Comparison of ENCODE assay signal across 35 cellular contexts in genomic region chr1:30638811-30639210, GRCh38.
"Had no signal": no experiment of that assay in that cellular context is flagged by ENCODE, and none has a peak within 500 bp of the region (broad histone marks: within the 10 kb centered on the region; RNA-seq: fewer than 3 reads in every experiment).

No MANE protein-coding gene starts in this region.

- H3K27ac ChIP-seq: ascending aorta, cardiac muscle cell, KMS-11, Peyer's patch, SJSA1 had no signal

- H3K9me3 Mint-ChIP-seq: activated CD4-positive, alpha-beta T cell treated with anti-CD3 and anti-CD28 coated beads, Interleukin-2, amount 10 ng/mL, durations not matched to agents 7 days and 5 days; activated naive CD4-positive, alpha-beta T cell treated with anti-CD3 and anti-CD28 coated beads, Interleukin-2, amount 50 U/mL, for 24 hours; activated naive CD8-positive, alpha-beta T cell treated with anti-CD3 and anti-CD28 coated beads, Interleukin-2, amount 10 ng/mL, durations not matched to agents 7 days and 5 days; activated T-cell treated with anti-CD3 and anti-CD28 coated beads, Interleukin-2, amount 50 U/mL, for 24 hours; activated T-helper 2 cell treated with anti-CD3 and anti-CD28 coated beads, Interferon-gamma antibody, Interleukin-2, Interleukin-4, amounts not matched to agents 10 μg/mL and 5 μg/mL and 100 μg/mL, durations not matched to agents 14 hours and 24 hours and 36 hours; T-helper 1 cell treated with Interleukin-12 subunit alpha and Interleukin-12 subunit beta and Interleukin-4 antibody, amounts not matched to agents 30 μg/mL and 1 μg/mL, for 36 hours; T-helper 2 cell treated with Interferon-gamma antibody and Interleukin-4, amounts not matched to agents 5 μg/mL and 100 μg/mL, for 36 hours; WTC11 had no signal

- ATAC-seq: activated CD4-positive, alpha-beta T cell treated with anti-CD3 and anti-CD28 coated beads for 36 hours; activated CD4-positive, CD25-positive, alpha-beta regulatory T cell treated with anti-CD3 and anti-CD28 coated beads, Interleukin-2, amount 50 U/mL, for 24 hours; activated CD8-positive, alpha-beta T cell treated with anti-CD3 and anti-CD28 coated beads, Interleukin-2, amount 10 ng/mL, durations not matched to agents 7 days and 5 days; PC-3; WTC11 had no signal

- H3K4me1 Mint-ChIP-seq: activated CD4-positive, alpha-beta T cell treated with anti-CD3 and anti-CD28 coated beads for 36 hours; activated CD4-positive, alpha-beta T cell treated with anti-CD3 and anti-CD28 coated beads, Interleukin-2, amount 10 ng/mL, durations not matched to agents 7 days and 5 days; activated naive CD4-positive, alpha-beta T cell treated with anti-CD3 and anti-CD28 coated beads, Interleukin-2, amount 50 U/mL, for 24 hours; activated naive CD8-positive, alpha-beta T cell treated with anti-CD3 and anti-CD28 coated beads, Interleukin-2, amount 10 ng/mL, durations not matched to agents 7 days and 5 days; WTC11 had no signal

- H3K27me3 Mint-ChIP-seq: activated CD4-positive, alpha-beta T cell treated with anti-CD3 and anti-CD28 coated beads, Interleukin-2, amount 10 ng/mL, durations not matched to agents 7 days and 5 days had no signal

- H3K36me3 Mint-ChIP-seq: activated naive CD4-positive, alpha-beta T cell treated with anti-CD3 and anti-CD28 coated beads, Interleukin-2, amount 50 U/mL, for 24 hours; activated naive CD8-positive, alpha-beta T cell treated with anti-CD3 and anti-CD28 coated beads, Interleukin-2, amount 10 ng/mL, durations not matched to agents 7 days and 5 days; WTC11 had no signal

- H3K27ac Mint-ChIP-seq: activated CD4-positive, alpha-beta T cell treated with anti-CD3 and anti-CD28 coated beads for 36 hours; activated CD4-positive, alpha-beta T cell treated with anti-CD3 and anti-CD28 coated beads, Interleukin-2, amount 10 ng/mL, durations not matched to agents 7 days and 5 days; activated CD8-positive, alpha-beta T cell treated with anti-CD3 and anti-CD28 coated beads, Interleukin-2, amount 10 ng/mL, durations not matched to agents 7 days and 5 days; activated naive CD4-positive, alpha-beta T cell treated with anti-CD3 and anti-CD28 coated beads, Interleukin-2, amount 50 U/mL, for 24 hours; activated naive CD8-positive, alpha-beta T cell treated with anti-CD3 and anti-CD28 coated beads, Interleukin-2, amount 10 ng/mL, durations not matched to agents 7 days and 5 days; activated T-cell treated with anti-CD3 and anti-CD28 coated beads, Interleukin-2, amount 50 U/mL, for 24 hours; activated T-helper 2 cell treated with anti-CD3 and anti-CD28 coated beads, Interferon-gamma antibody, Interleukin-2, Interleukin-4, amounts not matched to agents 10 μg/mL and 5 μg/mL and 100 μg/mL, durations not matched to agents 14 hours and 24 hours and 36 hours; T-helper 1 cell treated with Interleukin-12 subunit alpha and Interleukin-12 subunit beta and Interleukin-4 antibody, amounts not matched to agents 30 μg/mL and 1 μg/mL, for 36 hours; T-helper 2 cell treated with Interferon-gamma antibody and Interleukin-4, amounts not matched to agents 5 μg/mL and 100 μg/mL, for 36 hours; WTC11 had no signal

- H3K36me3 ChIP-seq: ascending aorta, cardiac muscle cell, Peyer's patch, SJSA1 had no signal

- H3K4me3 Mint-ChIP-seq: activated CD4-positive, alpha-beta T cell treated with anti-CD3 and anti-CD28 coated beads for 36 hours; activated CD4-positive, alpha-beta T cell treated with anti-CD3 and anti-CD28 coated beads, Interleukin-2, amount 10 ng/mL, durations not matched to agents 7 days and 5 days; activated CD8-positive, alpha-beta T cell treated with anti-CD3 and anti-CD28 coated beads, Interleukin-2, amount 10 ng/mL, durations not matched to agents 7 days and 5 days; activated naive CD4-positive, alpha-beta T cell treated with anti-CD3 and anti-CD28 coated beads, Interleukin-2, amount 50 U/mL, for 24 hours; activated naive CD8-positive, alpha-beta T cell treated with anti-CD3 and anti-CD28 coated beads, Interleukin-2, amount 10 ng/mL, durations not matched to agents 7 days and 5 days; activated T-cell treated with anti-CD3 and anti-CD28 coated beads, Interleukin-2, amount 50 U/mL, for 24 hours; T-helper 1 cell treated with Interleukin-12 subunit alpha and Interleukin-12 subunit beta and Interleukin-4 antibody, amounts not matched to agents 30 μg/mL and 1 μg/mL, for 36 hours; T-helper 2 cell treated with Interferon-gamma antibody and Interleukin-4, amounts not matched to agents 5 μg/mL and 100 μg/mL, for 36 hours; WTC11 had no signal

- H3K27me3 ChIP-seq: ascending aorta, cardiac muscle cell, Peyer's patch, SJSA1 had no signal

- H3K4me1 ChIP-seq: ascending aorta, Peyer's patch, SJSA1 had no signal

- H3K9me3 ChIP-seq: ascending aorta, Peyer's patch, SJSA1, SK-N-SH had no signal

- H3K4me3 ChIP-seq: ascending aorta, cardiac muscle cell, Peyer's patch, SJSA1 had no signal

- DNase-seq: activated CD4-positive, alpha-beta T cell treated with anti-CD3 and anti-CD28 coated beads for 36 hours; activated CD4-positive, alpha-beta T cell treated with anti-CD3 and anti-CD28 coated beads, Interleukin-2, amount 10 ng/mL, durations not matched to agents 7 days and 5 days; activated CD4-positive, alpha-beta T cell treated with anti-CD3 and anti-CD28 coated beads, Interleukin-2, amount 50 U/mL, for 48 hours; activated CD8-positive, alpha-beta T cell treated with anti-CD3 and anti-CD28 coated beads, Interleukin-2, amount 10 ng/mL, durations not matched to agents 7 days and 5 days; activated gamma-delta T cell; activated naive CD4-positive, alpha-beta T cell treated with Interleukin-2 at 50 U/mL for 16 hours; activated naive CD8-positive, alpha-beta T cell treated with anti-CD3 and anti-CD28 coated beads, Interleukin-2, amount 10 ng/mL, durations not matched to agents 7 days and 5 days; activated T-cell treated with anti-CD3 and anti-CD28 coated beads, Interleukin-2, amount 50 U/mL, for 24 hours; amygdala; MM.1S; MV-4-11; NCI-H1092; NCI-H1436 treated with DMSO at 0.1 percent for 48 hours; NCI-H187; NCI-H2029 treated with DMSO at 0.1 percent for 48 hours; NCI-H2107; NCI-H2171; NCI-H510A; NCI-H526; NCI-H748 treated with DMSO at 0.1 percent for 48 hours; NK-92 treated with Interleukin-12 subunit alpha and Interleukin-12 subunit beta, amount 100 ng/mL, for 24 hours; PC-3; SHP77 treated with DMSO at 0.1 percent for 48 hours; SK-N-SH had no signal
